In genomic region chr10:96588601-96589419, GRCh38 we compare ENCODE assay signal across 8 cellular contexts. TPM values are rescaled to one million over a fixed set of nuclear protein-coding genes. Genes with fewer than 3 reads are reported as not detected.
DNase-seq lines count a peak whose midpoint lies in the region; ATAC-seq lines count a peak whose summit lies in the region.

No MANE protein-coding gene starts in this region.

- H3K36me3 Mint-ChIP-seq in activated CD4-positive, alpha-beta memory T cell treated with anti-CD3 and anti-CD28 coated beads for 36 hours: peaks cover 7% of the 10 kb centered on the region

- peaks cover 6% of the 10 kb centered on the region for H3K27me3 Mint-ChIP-seq in activated CD4-positive, alpha-beta memory T cell treated with anti-CD3 and anti-CD28 coated beads for 36 hours

- POLR2A ChIA-PET in activated CD4-positive, alpha-beta memory T cell treated with anti-CD3 and anti-CD28 coated beads for 36 hours (lab: Charles Lee): interaction anchor here (0.6 to 0.7 kb wide), 2 partner anchors 23 to 98 kb away, joined by 3 read pairs; no protein-coding TSS in a partner anchor

- intact Hi-C loops in activated CD4-positive, alpha-beta memory T cell treated with anti-CD3 and anti-CD28 coated beads for 36 hours (cut with micrococcal nuclease): loop anchor here (1.0 to 10.0 kb wide), 12 partner anchors 74 to 934 kb away; partner anchors contain the start of genes ALDH18A1 and RRP12

- H3K4me3 Mint-ChIP-seq in activated CD4-positive, alpha-beta memory T cell treated with anti-CD3 and anti-CD28 coated beads for 36 hours: no peak overlapping the region

- peaks cover 25% of the 10 kb centered on the region for H3K4me1 Mint-ChIP-seq in activated CD4-positive, alpha-beta memory T cell treated with anti-CD3 and anti-CD28 coated beads for 36 hours (ENCODE audit: low read depth)

- ATAC-seq in HG02798 (IDR thresholded peaks at IDR 0.05; ENCODE audit: poor library complexity, unreplicated experiment): peak; percentile 24

- no peak overlapping the region for H3K27ac Mint-ChIP-seq in activated CD4-positive, alpha-beta memory T cell treated with anti-CD3 and anti-CD28 coated beads for 36 hours

- CTCF ChIA-PET in activated CD4-positive, alpha-beta memory T cell treated with anti-CD3 and anti-CD28 coated beads for 36 hours (lab: Charles Lee): interaction anchor here (1.2 to 1.5 kb wide), 2 partner anchors 10 to 18 kb away, joined by 3 read pairs; no protein-coding TSS in a partner anchor

- DNase-seq in activated CD4-positive, alpha-beta T cell treated with anti-CD3 and anti-CD28 coated beads for 48 hours: peak; percentile 47
- DNase-seq in activated CD4-positive, alpha-beta T cell treated with anti-CD3 and anti-CD28 coated beads, Interleukin-2, amount 50 U/mL, for 4 hours: no peak
- peak; percentile 51 for DNase-seq in activated CD4-positive, alpha-beta memory T cell treated with anti-CD3 and anti-CD28 coated beads for 36 hours
- DNase-seq in stimulated activated CD4-positive, alpha-beta T cell treated with anti-CD3 and anti-CD28 coated beads, TNF-alpha, amount 100 ng/mL, for 24 hours (ENCODE audit: low read depth in 3 of 3): peak in 2 of 3 experiments; percentile 5 to 30
- DNase-seq in NCI-H1092 treated with DMSO at 0.1 percent for 48 hours (lab: John Stamatoyannopoulos, UW) (no peak), activated gamma-delta T cell (lab: John Stamatoyannopoulos, UW) (no peak), OCI-M2 (lab: John Stamatoyannopoulos, UW; ENCODE audit: unreplicated experiment) (no peak)

- H3K9me3 Mint-ChIP-seq in activated CD4-positive, alpha-beta memory T cell treated with anti-CD3 and anti-CD28 coated beads for 36 hours: no peaks in the 10 kb centered on the region

RNA-seq across cellular contexts. Expression of gene TM9SF3, which starts 2.0 kb away (rescaled TPM):
- total RNA-seq in activated CD4-positive, alpha-beta memory T cell treated with anti-CD3 and anti-CD28 coated beads for 36 hours: 10 to 100 TPM; 75.6 to 79.7 TPM

Comparison
In these comparisons a context has a peak if more than half of its experiments do, and no peak if none do; other contexts are left out.
1. DNase-seq: peak in activated CD4-positive, alpha-beta T cell treated with anti-CD3 and anti-CD28 coated beads for 48 hours (single experiment), activated CD4-positive, alpha-beta memory T cell treated with anti-CD3 and anti-CD28 coated beads for 36 hours (single experiment) and stimulated activated CD4-positive, alpha-beta T cell treated with anti-CD3 and anti-CD28 coated beads, TNF-alpha, amount 100 ng/mL, for 24 hours (2 of 3); none in activated CD4-positive, alpha-beta T cell treated with anti-CD3 and anti-CD28 coated beads, Interleukin-2, amount 50 U/mL, for 4 hours (0 of 2), NCI-H1092 treated with DMSO at 0.1 percent for 48 hours (single experiment), activated gamma-delta T cell (single experiment) and OCI-M2 (single experiment).